ENCODE assay signal across 8 cellular contexts in genomic region chr6:63572733-63573139, GRCh38. TPM values are rescaled to one million over a fixed set of nuclear protein-coding genes. Genes with fewer than 3 reads are reported as not detected.
DNase-seq lines count a peak whose midpoint lies in the region; ATAC-seq and TF ChIP-seq lines count a peak whose summit lies in the region.

No MANE protein-coding gene starts in this region.

- in situ Hi-C loops in GM23248 (cut with MboI) = no loop called here

- TF ChIP-seq CTCF in DOHH2 (IDR thresholded peaks at IDR 0.05; ENCODE audit: low read depth, low read length, poor library complexity, severe bottlenecking) = no peak
- no peak for TF ChIP-seq CTCF in fibroblast of the aortic adventitia (IDR thresholded peaks at IDR 0.05; ENCODE audit: insufficient read depth, low read length)
- TF ChIP-seq CTCF in ovary (IDR thresholded peaks at IDR 0.05) = no peak

- intact Hi-C loops in ovary (cut with DNase I) = loop anchor here in 1 of 4 donors (2.0 to 10.0 kb wide), 2 partner anchors 62 to 64 kb away; partner anchors contain the start of gene PHF3

- peaks cover 57% of the 10 kb centered on the region for H3K79me2 ChIP-seq in DOHH2 (ENCODE audit: control insufficient read depth, low read length)
- peaks cover 54% of the 10 kb centered on the region for H3K79me2 ChIP-seq in GM23248 (ENCODE audit: insufficient read depth)

- H3K9ac ChIP-seq in GM23248 = peak overlapping the region; percentile 99

- no peak overlapping the region for H2AFZ ChIP-seq in GM23248

- H3K27ac ChIP-seq in DOHH2 (ENCODE audit: low read depth, low read length) = peak overlapping the region; percentile 62
- H3K27ac ChIP-seq in GM23248 = peak overlapping the region; percentile 98
- H3K27ac ChIP-seq in ovary = peak overlapping the region; percentile 95 to 100

- H3K4me3 ChIP-seq in DOHH2 (ENCODE audit: low read length) = peak overlapping the region; percentile 76
- peak overlapping the region; percentile 96 for H3K4me3 ChIP-seq in GM23248
- peak overlapping the region; percentile 86 for H3K4me3 ChIP-seq in fibroblast of the aortic adventitia (ENCODE audit: low read depth, low read length)
- peak overlapping the region; percentile 96 for H3K4me3 ChIP-seq in ovary

- H3K9me2 ChIP-seq in DOHH2 (replicated peaks; ENCODE audit: control insufficient read depth, low read length) = no peaks in the 10 kb centered on the region
- H3K9me2 ChIP-seq in GM23248 (ENCODE audit: insufficient read depth) = no peaks in the 10 kb centered on the region

- H4K20me1 ChIP-seq in DOHH2 (ENCODE audit: control insufficient read depth, insufficient read depth, low read depth, low read length) = peaks cover 17% of the 10 kb centered on the region; the same call in 1 of the 2 replicates
- H4K20me1 ChIP-seq in GM23248 (ENCODE audit: insufficient read depth) = peaks cover 11% of the 10 kb centered on the region; the same call in 1 of the 2 replicates

- ATAC-seq in SK-N-SH treated with all-trans-retinoic acid at 6 μM for 48 hours = peak; percentile 5

- DNase-seq in GM23248 (no peak), fibroblast of the aortic adventitia (ENCODE audit: low read depth) (no peak), ovary (no peak), NCI-H2196 treated with DMSO at 0.1 percent for 48 hours (lab: John Stamatoyannopoulos, UW; ENCODE audit: unreplicated experiment) (no peak), SKM-1 treated with dmso at 0.1 percent for 144 hours (lab: John Stamatoyannopoulos, UW; ENCODE audit: unreplicated experiment) (no peak), DMS114 treated with DMSO at 0.1 percent for 48 hours (lab: John Stamatoyannopoulos, UW; ENCODE audit: unreplicated experiment) (no peak)

- WGBS in GM23248 (ENCODE audit: low coverage in 1 of 2, low lambda C conversion rate in 2 of 2, missing lambda C conversion rate in 2 of 2), 2 experiments = 1 to 2% methylated on average over 24 to 26 of the region's 51 CpGs
- WGBS in ovary, 3 donors = 0 to 1% (median 1%) methylated on average over 12 to 51 of the region's 51 CpGs

- H3F3A ChIP-seq in DOHH2 (ENCODE audit: control insufficient read depth, insufficient read depth) (no peaks in the 10 kb centered on the region), GM23248 (ENCODE audit: insufficient read depth) (peaks cover 44% of the 10 kb centered on the region)

- TF ChIP-seq EP300 in ovary (IDR thresholded peaks at IDR 0.05) = no peak

- peaks cover 25% of the 10 kb centered on the region for H3K4me1 ChIP-seq in DOHH2 (ENCODE audit: control insufficient read depth, low read length)
- peaks cover 33% of the 10 kb centered on the region for H3K4me1 ChIP-seq in GM23248 (ENCODE audit: insufficient read depth)
- H3K4me1 ChIP-seq in ovary (ENCODE audit: insufficient read depth) = no peaks in the 10 kb centered on the region

- H3K4me2 ChIP-seq in DOHH2 (ENCODE audit: low read length) (peak overlapping the region; percentile 76), GM23248 (ENCODE audit: unreplicated experiment) (peak overlapping the region; percentile 96)

- H3K36me3 ChIP-seq in DOHH2 (ENCODE audit: control insufficient read depth, low read length) (peaks cover 49% of the 10 kb centered on the region), GM23248 (ENCODE audit: low read depth) (peaks cover 20% of the 10 kb centered on the region), ovary (no peaks in the 10 kb centered on the region)

- H3K9me3 ChIP-seq in DOHH2 (ENCODE audit: control insufficient read depth, insufficient read depth, low read length) (no peaks in the 10 kb centered on the region), GM23248 (ENCODE audit: low read depth) (no peaks in the 10 kb centered on the region), ovary (no peaks in the 10 kb centered on the region)

- H3K27me3 ChIP-seq in DOHH2 (ENCODE audit: control insufficient read depth, low read length) (no peaks in the 10 kb centered on the region), GM23248 (replicated peaks; ENCODE audit: insufficient read depth) (no peaks in the 10 kb centered on the region), ovary (no peaks in the 10 kb centered on the region)

- TF ChIP-seq POLR2A in ovary (IDR thresholded peaks at IDR 0.05) = no peak

TF ChIP-seq in SK-N-SH treated with all-trans-retinoic acid at 6 μM for 48 hours, 23 proteins besides CTCF, POLR2A, EP300 and RAD21:
- no peak for TF ChIP-seq CSDC2 (CRISPR knock-in tag; IDR thresholded peaks at IDR 0.05)
- no peak for TF ChIP-seq BACH2 (CRISPR knock-in tag; IDR thresholded peaks at IDR 0.05; ENCODE audit: borderline replicate concordance)
- TF ChIP-seq CREB5 (CRISPR knock-in tag; IDR thresholded peaks at IDR 0.05; ENCODE audit: low read depth) = no peak
- no peak for TF ChIP-seq GLIS3 (CRISPR knock-in tag; IDR thresholded peaks at IDR 0.05)
- TF ChIP-seq PATZ1 (CRISPR knock-in tag; IDR thresholded peaks at IDR 0.05; ENCODE audit: borderline replicate concordance) = no peak
- TF ChIP-seq ZNF565 (CRISPR knock-in tag; conservative IDR thresholded peaks at IDR 0.05; ENCODE audit: low read depth) = no peak
- TF ChIP-seq OSR1 (CRISPR knock-in tag; IDR thresholded peaks at IDR 0.05) = no peak

RNA-seq across cellular contexts. Expression of gene PTP4A1, which starts 0.5 kb away (rescaled TPM):
- 24.9 and 31.4 TPM in 2 replicates for total RNA-seq in GM23248 (2014; rRNA removed; shearing (Covaris generic))
- polyA plus RNA-seq in GM23248 (2016; fragmentation: Nextera tagmentation; extraction: Ambion mirVana) (133 and 138 TPM in 2 replicates), ovary (10 to 100 TPM in 1 of 2 donors, 1 to 10 TPM in 1; 9.4 to 33.6 TPM)
- total RNA-seq in fibroblast of the aortic adventitia (ENCODE audit: low replicate concordance) (9.6 and 46.1 TPM in 2 replicates), ovary (10 to 100 TPM; 22.2 to 89.4 (median 44.1) TPM)
